29 cellular contexts compared by ENCODE assay signal in genomic region chr19:42152876-42153275, GRCh38. TPM values are rescaled to one million over a fixed set of nuclear protein-coding genes. Genes with fewer than 3 reads are reported as not detected.
"Had no signal": no experiment of that assay in that cellular context is flagged by ENCODE, and none has a peak within 500 bp of the region (broad histone marks: within the 10 kb centered on the region; RNA-seq: fewer than 3 reads in every experiment).

No MANE protein-coding gene starts in this region.

- H3K9me3 Mint-ChIP-seq: activated B cell treated with CpG ODN at 0.5 μM for 24 hours; activated CD4-positive, alpha-beta memory T cell treated with anti-CD3 and anti-CD28 coated beads, Interleukin-2, amount 10 ng/mL, durations not matched to agents 7 days and 5 days; activated CD4-positive, alpha-beta T cell treated with anti-CD3 and anti-CD28 coated beads, Interleukin-2, amount 10 ng/mL, durations not matched to agents 24 days and 14 days; activated naive CD4-positive, alpha-beta T cell treated with anti-CD3 and anti-CD28 coated beads for 36 hours; activated T-helper 17 cell treated with anti-CD3 and anti-CD28 coated beads, Interleukin-2, amount 50 U/mL, for 72 hours; T-helper 1 cell treated with Interleukin-12 subunit alpha and Interleukin-12 subunit beta and Interleukin-4 antibody, amounts not matched to agents 30 μg/mL and 1 μg/mL, for 36 hours had no signal

- DNase-seq: activated B cell treated with CpG ODN at 0.5 μM for 24 hours; activated CD4-positive, alpha-beta memory T cell treated with anti-CD3 and anti-CD28 coated beads, Interleukin-2, amount 10 ng/mL, durations not matched to agents 7 days and 5 days; activated CD4-positive, alpha-beta T cell treated with anti-CD3 and anti-CD28 coated beads for 1 hour; activated CD4-positive, alpha-beta T cell treated with anti-CD3 and anti-CD28 coated beads, Interleukin-2, amount 10 ng/mL, durations not matched to agents 24 days and 14 days; activated gamma-delta T cell; activated naive CD4-positive, alpha-beta T cell treated with anti-CD3 and anti-CD28 coated beads for 36 hours; activated T-cell treated with anti-CD3 and anti-CD28 coated beads for 4 hours; activated T-cell treated with anti-CD3 and anti-CD28 coated beads, Interleukin-2, amount 50 U/mL, for 48 hours; amygdala; brain microvascular endothelial cell; KG1; NCI-H1048; NCI-H1417 treated with DMSO at 0.1 percent for 48 hours; NCI-H1694; NCI-H2029; NCI-H2107; NCI-H2171 treated with DMSO at 0.1 percent for 48 hours; NCI-H226; NCI-H526; NCI-H82; RPMI8226; T-helper 9 cell had no signal

- FAIRE-seq: astrocyte had no signal

- H3K27ac Mint-ChIP-seq: activated B cell treated with CpG ODN at 0.5 μM for 24 hours; activated CD4-positive, alpha-beta memory T cell treated with anti-CD3 and anti-CD28 coated beads, Interleukin-2, amount 10 ng/mL, durations not matched to agents 7 days and 5 days; activated CD4-positive, alpha-beta T cell treated with anti-CD3 and anti-CD28 coated beads, Interleukin-2, amount 10 ng/mL, durations not matched to agents 24 days and 14 days; activated naive CD4-positive, alpha-beta T cell treated with anti-CD3 and anti-CD28 coated beads for 36 hours; activated naive CD8-positive, alpha-beta T cell; activated T-helper 17 cell treated with anti-CD3 and anti-CD28 coated beads, Interleukin-2, amount 50 U/mL, for 72 hours had no signal

- H3K4me3 ChIP-seq: cardiac muscle cell had no signal

- H3K27ac ChIP-seq: brain microvascular endothelial cell, cardiac muscle cell had no signal

- ATAC-seq: activated T-helper 17 cell treated with anti-CD3 and anti-CD28 coated beads, Interleukin-2, amount 50 U/mL, for 72 hours; Panc1; Right ventricle myocardium inferior had no signal

- H3K36me3 ChIP-seq: brain microvascular endothelial cell, cardiac muscle cell had no signal

- H3K36me3 Mint-ChIP-seq: activated naive CD8-positive, alpha-beta T cell had no signal

- H3K27me3 Mint-ChIP-seq: activated B cell treated with CpG ODN at 0.5 μM for 24 hours; activated naive CD8-positive, alpha-beta T cell had no signal

- H3K4me3 Mint-ChIP-seq: activated B cell treated with CpG ODN at 0.5 μM for 24 hours; activated CD4-positive, alpha-beta memory T cell treated with anti-CD3 and anti-CD28 coated beads, Interleukin-2, amount 10 ng/mL, durations not matched to agents 7 days and 5 days; activated CD4-positive, alpha-beta T cell treated with anti-CD3 and anti-CD28 coated beads, Interleukin-2, amount 10 ng/mL, durations not matched to agents 24 days and 14 days; activated naive CD4-positive, alpha-beta T cell treated with anti-CD3 and anti-CD28 coated beads for 36 hours; activated naive CD8-positive, alpha-beta T cell; activated T-helper 17 cell treated with anti-CD3 and anti-CD28 coated beads, Interleukin-2, amount 50 U/mL, for 72 hours; T-helper 1 cell treated with Interleukin-12 subunit alpha and Interleukin-12 subunit beta and Interleukin-4 antibody, amounts not matched to agents 30 μg/mL and 1 μg/mL, for 36 hours had no signal

RNA-seq across cellular contexts. Expression of gene POU2F2, which starts 20.6 kb away (rescaled TPM):
- total RNA-seq: cardiac muscle cell had no signal
